Comparison of ENCODE assay signal across 8 cellular contexts in the genomic region with DNA sequence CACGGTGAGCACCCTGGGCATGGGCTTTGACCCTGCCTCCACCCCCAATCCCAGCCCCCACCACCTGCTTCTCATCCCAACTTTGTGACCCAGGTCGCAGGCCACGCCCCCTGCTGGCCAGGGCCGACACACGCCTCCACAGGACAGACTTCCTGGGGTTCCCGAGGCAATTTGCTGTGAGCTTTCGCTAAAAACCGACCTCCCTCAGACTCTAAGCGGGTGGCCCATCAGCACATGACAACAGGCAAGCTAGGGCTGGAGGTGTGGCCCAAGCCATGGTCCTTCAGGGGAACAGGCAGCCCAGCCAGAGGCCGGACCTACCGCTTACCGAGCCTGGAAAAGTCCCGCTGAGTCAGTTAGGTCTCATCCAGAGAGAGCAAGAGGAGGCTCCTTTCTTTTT. TPM values are rescaled to one million over a fixed set of nuclear protein-coding genes. Genes with fewer than 3 reads are reported as not detected.
DNase-seq lines count a peak whose midpoint lies in the region; ATAC-seq, FAIRE-seq and TF ChIP-seq lines count a peak whose summit lies in the region.
"Had no signal": no experiment of that assay in that cellular context is flagged by ENCODE, and none has a peak within 500 bp of the region (broad histone marks: within the 10 kb centered on the region; RNA-seq: fewer than 3 reads in every experiment).

No MANE protein-coding gene starts in this region.

- H3K4me2 ChIP-seq in mesendoderm (ENCODE audit: low read length), result no peak overlapping the region

- no peak for ATAC-seq in GM21786 (IDR thresholded peaks at IDR 0.05; ENCODE audit: unreplicated experiment)
- ATAC-seq: psoas muscle had no signal

- no peak overlapping the region for H4K5ac ChIP-seq in mesendoderm (ENCODE audit: low read length)

- no peak overlapping the region for H4K8ac ChIP-seq in mesendoderm (ENCODE audit: low read depth, low read length)

- no peak overlapping the region for H3K9ac ChIP-seq in mesendoderm (ENCODE audit: low read length)

- no peak overlapping the region for H2BK5ac ChIP-seq in mesendoderm (ENCODE audit: low read length)

- no peaks in the 10 kb centered on the region for H3K79me2 ChIP-seq in mesendoderm (ENCODE audit: control insufficient read depth, insufficient read depth, low read length)

- TF ChIP-seq CTCF in NB4 (IDR thresholded peaks at IDR 0.05; ENCODE audit: low read depth, low read length), result peak; percentile 65

- H2AK5ac ChIP-seq in mesendoderm (ENCODE audit: low read length), result no peak overlapping the region

- DNase-seq in GM12892 (ENCODE audit: insufficient read length) (peak; percentile 50), NB4 (ENCODE audit: low read depth) (peak; percentile 57), mesendoderm (peak; percentile 92), Ammon's horn (ENCODE audit: low spot score) (no peak), NCI-H2171 treated with DMSO at 0.1 percent for 48 hours (lab: John Stamatoyannopoulos, UW) (no peak)
- peak; percentile 17 for DNase-seq in activated naive CD4-positive, alpha-beta T cell treated with Interleukin-2 at 50 U/mL for 16 hours

- H3K56ac ChIP-seq in mesendoderm (ENCODE audit: low read length), result no peak overlapping the region

- no peak overlapping the region for H2BK15ac ChIP-seq in mesendoderm (replicated peaks; ENCODE audit: low read depth)

- no peaks in the 10 kb centered on the region for H3K79me1 ChIP-seq in mesendoderm (ENCODE audit: low read length)

- H3K18ac ChIP-seq in mesendoderm (ENCODE audit: low read length), result no peak overlapping the region

- H3K4ac ChIP-seq in mesendoderm (ENCODE audit: low read depth, low read length), result no peak overlapping the region

- no CpG with 5 or more reads among the region's 13 CpGs for WGBS in mesendoderm (ENCODE audit: extremely low coverage, insufficient coverage, low lambda C conversion rate)

- no peak overlapping the region for H3K4me3 ChIP-seq in NB4 (ENCODE audit: low read depth, low read length)
- H3K4me3 ChIP-seq in mesendoderm (ENCODE audit: low read length), result no peak overlapping the region
- H3K4me3 ChIP-seq: psoas muscle had no signal

- no peak overlapping the region for H3K27ac ChIP-seq in mesendoderm (ENCODE audit: low read depth, low read length)
- H3K27ac ChIP-seq: psoas muscle had no signal

- H2BK120ac ChIP-seq in mesendoderm (ENCODE audit: low read depth, low read length), result no peak overlapping the region

- no peaks in the 10 kb centered on the region for H3K27me3 ChIP-seq in mesendoderm (ENCODE audit: insufficient read depth, low read length, poor library complexity)

- H3K4me1 ChIP-seq in mesendoderm (ENCODE audit: control insufficient read depth, low read depth, low read length), result no peaks in the 10 kb centered on the region
- H3K4me1 ChIP-seq: psoas muscle had no signal

- no peak overlapping the region for H3K23ac ChIP-seq in mesendoderm (ENCODE audit: low read length)

- FAIRE-seq in GM12892 (lab: Jason Lieb, UNC), result no peak

- no peaks in the 10 kb centered on the region for H3K36me3 ChIP-seq in mesendoderm (ENCODE audit: control insufficient read depth, insufficient read depth, low read length)

- no peak for TF ChIP-seq POLR2A in GM12892 (IDR thresholded peaks at IDR 0.05; ENCODE audit: low read depth, low read length)
- no peak for TF ChIP-seq POLR2A in NB4 (IDR thresholded peaks at IDR 0.05; ENCODE audit: extremely low read depth, insufficient read length)

RNA-seq across cellular contexts. Expression of a gene that starts 31.9 kb away (rescaled TPM):
- polyA plus RNA-seq in GM12892 (2012; ENCODE audit: missing spikeins), result not detected
- polyA plus RNA-seq in mesendoderm (2013, experiment 1 of 2), result 0.22 TPM
- polyA plus RNA-seq in mesendoderm (2013, experiment 2 of 2), result 0.21 TPM

Comparison
In these comparisons a context has a peak if more than half of its experiments do, and no peak if none do; other contexts are left out.
1. DNase-seq: peak in GM12892 (single experiment), NB4 (single experiment), activated naive CD4-positive, alpha-beta T cell treated with Interleukin-2 at 50 U/mL for 16 hours (single experiment) and mesendoderm (single experiment); none in Ammon's horn (single experiment) and NCI-H2171 treated with DMSO at 0.1 percent for 48 hours (single experiment).